In the genomic region with DNA sequence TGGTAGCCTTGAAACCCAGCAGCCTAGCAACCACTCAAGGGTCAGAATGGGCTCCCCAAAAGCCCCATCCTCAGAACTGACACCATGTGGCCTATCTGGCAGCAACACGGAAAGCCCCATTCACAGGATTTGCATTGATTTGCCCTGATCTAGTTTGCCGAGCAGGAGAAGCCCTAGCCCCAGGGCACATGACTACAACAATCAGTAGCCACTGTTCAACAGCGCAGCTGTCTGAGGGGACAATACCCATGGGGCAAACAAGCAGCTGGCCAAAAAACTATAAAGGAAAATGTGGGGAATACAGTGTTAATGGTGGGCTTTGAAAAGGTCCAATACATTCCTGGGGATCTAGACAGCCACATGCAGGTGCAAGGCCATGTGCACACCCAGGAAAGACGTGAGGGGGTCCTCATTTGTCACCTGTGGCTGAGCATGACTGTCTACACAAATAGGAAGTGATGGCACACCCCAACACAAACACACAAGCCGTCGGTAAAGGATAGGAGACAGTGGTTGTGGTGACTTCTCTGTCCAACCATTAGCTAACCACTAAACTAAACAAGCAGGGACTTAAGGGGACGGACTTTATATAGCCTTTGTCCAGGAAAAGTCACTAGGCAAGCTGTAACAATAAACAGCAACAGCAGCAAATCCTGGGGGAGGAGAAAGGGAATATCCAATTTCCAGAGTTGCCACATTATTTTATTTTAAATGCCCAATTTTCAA, we compare ENCODE assay signal across 9 cellular contexts.
DNase-seq lines count a peak whose midpoint lies in the region; ATAC-seq and TF ChIP-seq lines count a peak whose summit lies in the region.
"Had no signal": no experiment of that assay in that cellular context is flagged by ENCODE, and none has a peak within 500 bp of the region (broad histone marks: within the 10 kb centered on the region; RNA-seq: fewer than 3 reads in every experiment).

No MANE protein-coding gene starts in this region.

- H3K36me3 ChIP-seq in mesenchymal stem cell (ENCODE audit: control insufficient read depth in 1 of 2, insufficient read depth in 2 of 2, low read depth in 1 of 2, low read length in 2 of 2): peaks cover 46 to 64% of the 10 kb centered on the region in 2 experiments
- H3K36me3 ChIP-seq in Karpas-422 (ENCODE audit: insufficient read depth, low read length): peaks cover 45% of the 10 kb centered on the region

- no peak overlapping the region for H3K27ac Mint-ChIP-seq in Calu3 (ENCODE audit: unreplicated experiment)
- H3K27ac Mint-ChIP-seq: activated CD4-positive, alpha-beta memory T cell treated with anti-CD3 and anti-CD28 coated beads for 36 hours had no signal

- peak; percentile 76 for DNase-seq in mesenchymal stem cell
- no peak for DNase-seq in Karpas-422
- DNase-seq in NCI-H2029 (lab: John Stamatoyannopoulos, UW): no peak
- DNase-seq in Calu3: no peak
- DNase-seq in NCI-H2196 treated with DMSO at 0.1 percent for 48 hours (lab: John Stamatoyannopoulos, UW; ENCODE audit: unreplicated experiment): no peak
- DNase-seq: activated CD4-positive, alpha-beta memory T cell treated with anti-CD3 and anti-CD28 coated beads for 36 hours had no signal

- peak overlapping the region; percentile 92 for H2AK5ac ChIP-seq in mesenchymal stem cell (ENCODE audit: low read length, severe bottlenecking)

- no peak overlapping the region for H3K23ac ChIP-seq in mesenchymal stem cell (ENCODE audit: low read length in 2 of 2)

- no peaks in the 10 kb centered on the region for H3K27me3 Mint-ChIP-seq in Calu3 (ENCODE audit: unreplicated experiment)
- H3K27me3 Mint-ChIP-seq: activated CD4-positive, alpha-beta memory T cell treated with anti-CD3 and anti-CD28 coated beads for 36 hours had no signal

- H3K9me2 ChIP-seq in Karpas-422 (replicated peaks; ENCODE audit: insufficient read depth, low read length): no peaks in the 10 kb centered on the region

- H3K27ac ChIP-seq in mesenchymal stem cell (ENCODE audit: low read length, poor library complexity, severe bottlenecking) (peak overlapping the region; percentile 64), Karpas-422 (ENCODE audit: low read length) (no peak overlapping the region)

- H3K4me1 Mint-ChIP-seq in Calu3 (ENCODE audit: low read depth, unreplicated experiment): no peaks in the 10 kb centered on the region

- no peaks in the 10 kb centered on the region for H3K9me3 Mint-ChIP-seq in Calu3 (ENCODE audit: low read depth, unreplicated experiment)
- H3K9me3 Mint-ChIP-seq: activated CD4-positive, alpha-beta memory T cell treated with anti-CD3 and anti-CD28 coated beads for 36 hours had no signal

- H4K20me1 ChIP-seq in Karpas-422 (ENCODE audit: insufficient read depth, low read depth, low read length): no peaks in the 10 kb centered on the region

- no peak overlapping the region for H2BK15ac ChIP-seq in mesenchymal stem cell (ENCODE audit: low read depth, poor library complexity, severe bottlenecking)

- H2AFZ ChIP-seq in mesenchymal stem cell (ENCODE audit: low read depth, low read length): no peak overlapping the region
- no peak overlapping the region for H2AFZ ChIP-seq in Karpas-422 (ENCODE audit: low read length)

- H3K18ac ChIP-seq in mesenchymal stem cell (ENCODE audit: low read depth in 1 of 2, low read length in 2 of 2): peak overlapping the region in 1 of 2 experiments; percentile 16

- intact Hi-C loops in Calu3 (cut with micrococcal nuclease; ENCODE audit: unreplicated experiment): no loop called here

- H2BK12ac ChIP-seq in mesenchymal stem cell (ENCODE audit: low read length in 2 of 2): peak overlapping the region in 1 of 2 experiments; percentile 62

- H3K79me1 ChIP-seq in mesenchymal stem cell (replicated peaks; ENCODE audit: low read length, poor library complexity, severe bottlenecking): peaks cover 32% of the 10 kb centered on the region

- no peak overlapping the region for H2BK5ac ChIP-seq in mesenchymal stem cell (ENCODE audit: low read depth, low read length, poor library complexity, severe bottlenecking)

- H3K9me3 ChIP-seq in mesenchymal stem cell (ENCODE audit: control insufficient read depth, low read length) (peaks cover 13% of the 10 kb centered on the region), Karpas-422 (ENCODE audit: low read length) (peaks cover 2% of the 10 kb centered on the region; the same call in 1 of the 2 replicates)

- no peak overlapping the region for H3K4me3 Mint-ChIP-seq in Calu3 (ENCODE audit: low read depth, unreplicated experiment)
- H3K4me3 Mint-ChIP-seq: activated CD4-positive, alpha-beta memory T cell treated with anti-CD3 and anti-CD28 coated beads for 36 hours had no signal

- H3K27me3 ChIP-seq in mesenchymal stem cell (ENCODE audit: control insufficient read depth in 1 of 2, insufficient read depth in 1 of 2, low read length in 2 of 2): no peaks in the 10 kb centered on the region
- H3K27me3 ChIP-seq in Karpas-422 (ENCODE audit: low read length): no peaks in the 10 kb centered on the region

- no peak overlapping the region for H3K14ac ChIP-seq in mesenchymal stem cell (ENCODE audit: low read length in 2 of 2)

- no peak overlapping the region for H3K4ac ChIP-seq in mesenchymal stem cell (ENCODE audit: low read depth in 1 of 2, low read length in 2 of 2)

- no peak for TF ChIP-seq CTCF in Calu3 (IDR thresholded peaks at IDR 0.05; ENCODE audit: unreplicated experiment)

- no TSS peak for BruUV-seq in Calu3 (replicated peaks; lab: Mats Ljungman, UMichigan)

- H3K4me3 ChIP-seq in mesenchymal stem cell (ENCODE audit: insufficient read depth in 1 of 2, low read depth in 1 of 2, low read length in 2 of 2) (no peak overlapping the region), Karpas-422 (ENCODE audit: low read length) (no peak overlapping the region)

- ATAC-seq in GM18517 (IDR thresholded peaks at IDR 0.05; ENCODE audit: unreplicated experiment) (peak; percentile 45), GM21737 (IDR thresholded peaks at IDR 0.05; ENCODE audit: unreplicated experiment) (peak; percentile 40), HG03571 (IDR thresholded peaks at IDR 0.05; ENCODE audit: unreplicated experiment) (peak; percentile 38)

- 73% methylated on average over 6 of the region's 7 CpGs for WGBS in mesenchymal stem cell

- H2BK120ac ChIP-seq in mesenchymal stem cell (ENCODE audit: low read depth, low read length): no peak overlapping the region

- no peak overlapping the region for H4K8ac ChIP-seq in mesenchymal stem cell (ENCODE audit: low read length)

- peaks cover 12% of the 10 kb centered on the region for H3K4me1 ChIP-seq in mesenchymal stem cell (ENCODE audit: control insufficient read depth, insufficient read depth, low read depth, low read length)
- H3K4me1 ChIP-seq in Karpas-422 (ENCODE audit: low read length): peaks cover 26% of the 10 kb centered on the region

- H3K79me2 ChIP-seq in Karpas-422 (ENCODE audit: low read length): peaks cover 10% of the 10 kb centered on the region; the same call in 1 of the 2 replicates

- H3K4me2 ChIP-seq in mesenchymal stem cell (ENCODE audit: low read length, poor library complexity, severe bottlenecking) (no peak overlapping the region), Karpas-422 (ENCODE audit: low read depth, low read length, poor library complexity, severe bottlenecking) (no peak overlapping the region)

- CTCF ChIA-PET in Calu3 (lab: Charles Lee): no interaction called here

- H3K36me3 Mint-ChIP-seq in Calu3 (ENCODE audit: insufficient read depth, unreplicated experiment): peaks cover 5% of the 10 kb centered on the region

- no peak overlapping the region for H4K91ac ChIP-seq in mesenchymal stem cell (ENCODE audit: low read length)

- H3K9ac ChIP-seq in mesenchymal stem cell (ENCODE audit: low read length) (no peak overlapping the region), Karpas-422 (ENCODE audit: low read length) (no peak overlapping the region)
